ENCODE assay signal across 8 cellular contexts in genomic region chr6:159729598-159729997, GRCh38. TPM values are rescaled to one million over a fixed set of nuclear protein-coding genes. Genes with fewer than 3 reads are reported as not detected.
DNase-seq lines count a peak whose midpoint lies in the region; ATAC-seq and TF ChIP-seq lines count a peak whose summit lies in the region.

No MANE protein-coding gene starts in this region.

- CTCF ChIA-PET in Caco-2 (lab: Charles Lee): no interaction called here

- no peaks in the 10 kb centered on the region for H3K9me3 ChIP-seq in Caco-2

- H3K36me3 ChIP-seq in Caco-2 (ENCODE audit: control insufficient read depth, insufficient read depth, low read length): peaks cover 1% of the 10 kb centered on the region; the same call in 1 of the 2 replicates

- POLR2A ChIA-PET in Caco-2 (lab: Charles Lee): interaction anchor here (1.0 kb wide), 1 partner anchor 32 kb away, joined by 3 read pairs; the partner anchor contains the start of gene ACAT2

- H3K4me1 Mint-ChIP-seq in Caco-2 (ENCODE audit: low read depth, unreplicated experiment): no peaks in the 10 kb centered on the region
- peaks cover 32% of the 10 kb centered on the region for H3K4me1 Mint-ChIP-seq in HFFc6 (ENCODE audit: low read depth)

- DNase-seq in Caco-2 (no peak), HFFc6 (no peak), left kidney (ENCODE audit: low read depth, low spot score) (peak; percentile 40), AG20443 (ENCODE audit: low spot score) (no peak)
- DNase-seq in activated naive CD4-positive, alpha-beta T cell treated with anti-CD3 and anti-CD28 coated beads, Interleukin-2, amount 50 U/mL, for 72 hours (ENCODE audit: low spot score in 2 of 2): no peak
- no peak for DNase-seq in effector CD8-positive, alpha-beta T cell (lab: John Stamatoyannopoulos, UW)

- peaks cover 3% of the 10 kb centered on the region; the same call in 1 of the 2 replicates for H3K4me1 ChIP-seq in Caco-2

- peaks cover 51% of the 10 kb centered on the region for H3K36me3 Mint-ChIP-seq in Caco-2 (ENCODE audit: insufficient read depth, unreplicated experiment)
- peaks cover 28% of the 10 kb centered on the region for H3K36me3 Mint-ChIP-seq in HFFc6 (ENCODE audit: low read depth)
- peaks cover 28 to 43% of the 10 kb centered on the region in 2 donors for H3K36me3 Mint-ChIP-seq in activated naive CD4-positive, alpha-beta T cell treated with anti-CD3 and anti-CD28 coated beads, Interleukin-2, amount 50 U/mL, for 72 hours

- ATAC-seq in activated naive CD4-positive, alpha-beta T cell treated with anti-CD3 and anti-CD28 coated beads, Interleukin-2, amount 50 U/mL, for 72 hours: no peak
- ATAC-seq in GM21737 (IDR thresholded peaks at IDR 0.05; ENCODE audit: unreplicated experiment): no peak
- ATAC-seq in GM21717 (IDR thresholded peaks at IDR 0.05; ENCODE audit: unreplicated experiment): no peak

- H3K27me3 ChIP-seq in Caco-2 (replicated peaks; ENCODE audit: control insufficient read depth, insufficient read depth, low read length): no peaks in the 10 kb centered on the region

- H3K9me3 Mint-ChIP-seq in Caco-2 (ENCODE audit: unreplicated experiment): no peaks in the 10 kb centered on the region
- H3K9me3 Mint-ChIP-seq in HFFc6: no peaks in the 10 kb centered on the region
- H3K9me3 Mint-ChIP-seq in activated naive CD4-positive, alpha-beta T cell treated with anti-CD3 and anti-CD28 coated beads, Interleukin-2, amount 50 U/mL, for 72 hours: no peaks in the 10 kb centered on the region

- H3K27me3 Mint-ChIP-seq in Caco-2 (ENCODE audit: insufficient read depth, unreplicated experiment) (no peaks in the 10 kb centered on the region), HFFc6 (ENCODE audit: insufficient read depth) (peaks cover 3% of the 10 kb centered on the region; the same call in 1 of the 2 replicates)

- H3K4me3 Mint-ChIP-seq in Caco-2 (ENCODE audit: unreplicated experiment) (peak overlapping the region; percentile 97), HFFc6 (peak overlapping the region; percentile 95)

- no peak overlapping the region for H3K27ac Mint-ChIP-seq in Caco-2 (ENCODE audit: unreplicated experiment)
- H3K27ac Mint-ChIP-seq in HFFc6: peak overlapping the region; percentile 72
- H3K27ac Mint-ChIP-seq in activated naive CD4-positive, alpha-beta T cell treated with anti-CD3 and anti-CD28 coated beads, Interleukin-2, amount 50 U/mL, for 72 hours: peak overlapping the region; percentile 81 to 98

- H3K4me3 ChIP-seq in Caco-2 (ENCODE audit: low read depth, low read length): no peak overlapping the region

- intact Hi-C loops in Caco-2 (cut with micrococcal nuclease; ENCODE audit: unreplicated experiment): no loop called here

- TF ChIP-seq CTCF in Caco-2 (IDR thresholded peaks at IDR 0.05; ENCODE audit: insufficient read depth in 1 of 2, low read depth in 1 of 2, low read length in 1 of 2, severe bottlenecking in 1 of 2, unreplicated experiment in 1 of 2) (no peak), HFFc6 (IDR thresholded peaks at IDR 0.05) (no peak)

- BruUV-seq in Caco-2 (replicated peaks; lab: Mats Ljungman, UMichigan): no TSS peak

RNA-seq across cellular contexts. Expression of gene WTAP, which starts 2.3 kb away (rescaled TPM):
- 109 and 114 TPM in 2 replicates for total RNA-seq in Caco-2 (2022)
- total RNA-seq in HFFc6 (2021; fragmentation: NEBNext Ultra II Directional; extraction: Animal tissue kit (Norgen Biotek cat#: 25700)): 10 to 100 TPM; 64.0 to 73.5 (median 68.7) TPM
- 10 to 100 TPM; 89.9 to 94.3 TPM for total RNA-seq in activated naive CD4-positive, alpha-beta T cell treated with anti-CD3 and anti-CD28 coated beads, Interleukin-2, amount 50 U/mL, for 72 hours

RNA-seq across cellular contexts. Expression of gene ACAT2, which starts 32.2 kb away (rescaled TPM):
- 122 and 131 TPM in 2 replicates for total RNA-seq in Caco-2 (2022)
- 10 to 100 TPM; 25.6 to 39.9 (median 38.7) TPM for total RNA-seq in HFFc6 (2021; fragmentation: NEBNext Ultra II Directional; extraction: Animal tissue kit (Norgen Biotek cat#: 25700))
- total RNA-seq in activated naive CD4-positive, alpha-beta T cell treated with anti-CD3 and anti-CD28 coated beads, Interleukin-2, amount 50 U/mL, for 72 hours: 100 to 1,000 TPM in 1 of 2 donors, 10 to 100 TPM in 1; 78.9 to 113 TPM

RNA-seq across cellular contexts. Expression of gene SOD2, which starts 36.6 kb away (rescaled TPM):
- total RNA-seq in Caco-2 (2022): 109 and 110 TPM in 2 replicates
- 10 to 100 TPM; 73.2 to 87.6 (median 75.3) TPM for total RNA-seq in HFFc6 (2021; fragmentation: NEBNext Ultra II Directional; extraction: Animal tissue kit (Norgen Biotek cat#: 25700))
- total RNA-seq in activated naive CD4-positive, alpha-beta T cell treated with anti-CD3 and anti-CD28 coated beads, Interleukin-2, amount 50 U/mL, for 72 hours: 100 to 1,000 TPM; 154 to 182 TPM

RNA-seq across cellular contexts. Expression of gene TCP1, which starts 59.8 kb away (rescaled TPM):
- 286 and 333 TPM in 2 replicates for total RNA-seq in Caco-2 (2022)
- 100 to 1,000 TPM; 212 to 270 (median 225) TPM for total RNA-seq in HFFc6 (2021; fragmentation: NEBNext Ultra II Directional; extraction: Animal tissue kit (Norgen Biotek cat#: 25700))
- total RNA-seq in activated naive CD4-positive, alpha-beta T cell treated with anti-CD3 and anti-CD28 coated beads, Interleukin-2, amount 50 U/mL, for 72 hours: 100 to 1,000 TPM; 378 to 626 TPM
